Comparison of ENCODE assay signal across 1 cellular context in the genomic region with DNA sequence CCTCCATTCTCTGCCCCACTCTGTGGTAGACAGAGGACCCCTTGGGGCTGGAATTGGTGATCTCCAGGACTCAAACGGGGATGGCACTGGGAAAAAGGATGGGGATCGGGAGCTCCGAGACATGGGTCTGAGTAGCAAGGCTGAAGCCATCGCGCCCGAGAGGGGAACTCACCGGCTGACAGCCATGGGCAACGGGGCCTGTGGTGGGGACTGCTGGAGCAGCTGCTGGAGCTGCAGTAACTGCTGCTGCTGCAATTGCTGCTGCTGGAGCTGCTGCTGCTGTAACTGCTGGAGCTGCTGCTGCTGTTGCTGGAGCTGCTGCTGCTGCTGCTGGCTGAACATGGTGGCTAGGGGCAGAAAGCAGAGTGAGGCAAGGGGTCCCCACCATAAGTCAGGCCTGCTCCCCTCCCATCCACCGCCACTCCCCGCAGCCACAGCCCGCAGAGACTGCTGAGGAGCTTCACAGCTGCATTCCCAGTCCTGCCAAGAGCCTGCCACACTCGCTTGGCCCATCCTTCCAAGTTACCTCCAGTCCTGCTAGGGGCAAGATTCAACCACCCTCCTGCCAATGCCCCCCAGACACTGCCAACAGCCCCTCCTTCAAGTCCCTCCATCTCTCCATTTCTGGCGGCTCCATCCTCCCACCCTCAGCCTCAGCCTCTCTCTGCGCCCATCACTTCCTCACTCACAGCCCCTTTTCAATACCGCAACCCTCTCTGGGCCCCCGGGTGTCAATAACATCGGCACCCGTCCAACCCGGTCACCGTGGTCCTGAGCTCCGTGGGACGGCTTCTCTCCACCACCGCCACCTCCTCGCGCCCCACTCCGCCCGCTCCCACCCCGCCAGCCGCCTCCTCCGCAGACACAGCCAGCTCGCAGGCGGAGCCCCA.
TF ChIP-seq lines count a peak whose summit lies in the region.

No MANE protein-coding gene starts in this region.

TF ChIP-seq in H1, 55 proteins besides CTCF, POLR2A, EP300 and RAD21:
- no peak for TF ChIP-seq EZH2 (IDR thresholded peaks at IDR 0.05; ENCODE audit: low read depth, low read length, severe bottlenecking)
- no peak for TF ChIP-seq YY1 (IDR thresholded peaks at IDR 0.05; ENCODE audit: low read depth, low read length)
- no peak for TF ChIP-seq RBBP5 (IDR thresholded peaks at IDR 0.05; ENCODE audit: borderline replicate concordance, low read depth, low read length)
- no peak for TF ChIP-seq NRF1 (IDR thresholded peaks at IDR 0.05; ENCODE audit: low read depth, low read length)
- TF ChIP-seq CHD1 (IDR thresholded peaks at IDR 0.05; ENCODE audit: low read depth, low read length), result no peak
- TF ChIP-seq, protein P1, sequence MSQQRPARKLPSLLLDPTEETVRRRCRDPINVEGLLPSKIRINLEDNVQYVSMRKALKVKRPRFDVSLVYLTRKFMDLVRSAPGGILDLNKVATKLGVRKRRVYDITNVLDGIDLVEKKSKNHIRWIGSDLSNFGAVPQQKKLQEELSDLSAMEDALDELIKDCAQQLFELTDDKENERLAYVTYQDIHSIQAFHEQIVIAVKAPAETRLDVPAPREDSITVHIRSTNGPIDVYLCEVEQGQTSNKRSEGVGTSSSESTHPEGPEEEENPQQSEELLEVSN (IDR thresholded peaks at IDR 0.05), result no peak
- no peak for TF ChIP-seq CBX8 (IDR thresholded peaks at IDR 0.05; ENCODE audit: borderline replicate concordance, low read depth, low read length)
- TF ChIP-seq KDM4A (IDR thresholded peaks at IDR 0.05; ENCODE audit: low read depth, low read length, severe bottlenecking), result no peak
- TF ChIP-seq, protein P2, sequence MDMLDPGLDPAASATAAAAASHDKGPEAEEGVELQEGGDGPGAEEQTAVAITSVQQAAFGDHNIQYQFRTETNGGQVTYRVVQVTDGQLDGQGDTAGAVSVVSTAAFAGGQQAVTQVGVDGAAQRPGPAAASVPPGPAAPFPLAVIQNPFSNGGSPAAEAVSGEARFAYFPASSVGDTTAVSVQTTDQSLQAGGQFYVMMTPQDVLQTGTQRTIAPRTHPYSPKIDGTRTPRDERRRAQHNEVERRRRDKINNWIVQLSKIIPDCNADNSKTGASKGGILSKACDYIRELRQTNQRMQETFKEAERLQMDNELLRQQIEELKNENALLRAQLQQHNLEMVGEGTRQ (IDR thresholded peaks at IDR 0.05; ENCODE audit: low read length), result no peak
- no peak for TF ChIP-seq RFX5 (IDR thresholded peaks at IDR 0.05; ENCODE audit: borderline replicate concordance, low read depth, low read length)
- TF ChIP-seq JUN (IDR thresholded peaks at IDR 0.05; ENCODE audit: low read depth, low read length), result no peak
- TF ChIP-seq PHF8 (conservative IDR thresholded peaks at IDR 0.05; ENCODE audit: low read depth, low read length), result no peak
- TF ChIP-seq, protein P3, sequence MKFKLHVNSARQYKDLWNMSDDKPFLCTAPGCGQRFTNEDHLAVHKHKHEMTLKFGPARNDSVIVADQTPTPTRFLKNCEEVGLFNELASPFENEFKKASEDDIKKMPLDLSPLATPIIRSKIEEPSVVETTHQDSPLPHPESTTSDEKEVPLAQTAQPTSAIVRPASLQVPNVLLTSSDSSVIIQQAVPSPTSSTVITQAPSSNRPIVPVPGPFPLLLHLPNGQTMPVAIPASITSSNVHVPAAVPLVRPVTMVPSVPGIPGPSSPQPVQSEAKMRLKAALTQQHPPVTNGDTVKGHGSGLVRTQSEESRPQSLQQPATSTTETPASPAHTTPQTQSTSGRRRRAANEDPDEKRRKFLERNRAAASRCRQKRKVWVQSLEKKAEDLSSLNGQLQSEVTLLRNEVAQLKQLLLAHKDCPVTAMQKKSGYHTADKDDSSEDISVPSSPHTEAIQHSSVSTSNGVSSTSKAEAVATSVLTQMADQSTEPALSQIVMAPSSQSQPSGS (IDR thresholded peaks at IDR 0.05; ENCODE audit: low read length), result no peak
- TF ChIP-seq TBP (IDR thresholded peaks at IDR 0.05; ENCODE audit: low read depth, low read length), result no peak
